In the genomic region with DNA sequence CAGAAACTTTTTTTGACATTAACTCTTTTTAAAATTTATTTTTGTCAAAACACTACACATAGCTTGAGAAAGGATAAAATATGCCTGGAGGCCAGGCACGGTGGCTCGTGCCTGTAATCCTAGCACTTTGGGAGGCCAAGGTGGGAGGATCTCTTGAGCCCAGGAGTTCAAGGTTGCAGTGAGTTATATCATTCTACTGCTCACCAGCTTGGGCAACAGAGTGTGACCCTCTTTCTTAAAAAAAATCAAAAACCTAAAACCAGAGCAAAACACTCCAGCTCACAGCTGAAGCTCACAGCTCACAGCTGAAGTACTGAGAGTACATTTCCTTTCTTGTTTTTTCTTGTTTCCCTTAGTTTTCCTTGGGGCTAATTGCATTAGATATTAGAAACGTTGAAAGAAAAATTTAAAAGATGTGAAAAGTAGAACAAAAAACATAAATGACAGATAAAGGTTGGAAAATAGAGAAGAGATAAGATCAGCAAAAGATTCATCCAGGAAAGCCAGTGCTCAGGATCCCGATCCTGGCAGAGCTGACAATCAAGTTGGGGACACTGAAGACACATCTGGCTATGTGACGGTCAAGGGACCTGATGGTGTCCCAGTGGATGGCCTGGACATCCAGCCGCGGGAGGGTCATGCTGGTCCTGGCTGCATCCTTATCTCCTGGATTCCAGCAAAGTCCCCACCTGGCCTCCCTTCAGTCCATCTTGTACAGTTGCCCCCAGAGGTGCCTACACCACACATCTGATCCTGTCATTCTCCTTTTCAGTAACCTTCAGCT, we compare ENCODE assay signal across 15 cellular contexts. TPM values are rescaled to one million over a fixed set of nuclear protein-coding genes. Genes with fewer than 3 reads are reported as not detected.
DNase-seq lines count a peak whose midpoint lies in the region; ATAC-seq and TF ChIP-seq lines count a peak whose summit lies in the region.
"Had no signal": no experiment of that assay in that cellular context is flagged by ENCODE, and none has a peak within 500 bp of the region (broad histone marks: within the 10 kb centered on the region; RNA-seq: fewer than 3 reads in every experiment).

No MANE protein-coding gene starts in this region.

- H3K27ac ChIP-seq in RWPE1 = peak overlapping the region; percentile 65
- H3K27ac ChIP-seq: right atrium auricular region had no signal

- DNase-seq in RWPE1 (ENCODE audit: low spot score) (no peak), renal cortical epithelial cell (ENCODE audit: low read depth) (peak; percentile 47), NCI-H446 (lab: John Stamatoyannopoulos, UW) (no peak), amygdala (lab: John Stamatoyannopoulos, UW) (no peak)
- DNase-seq in activated CD4-positive, alpha-beta T cell treated with anti-CD3 and anti-CD28 coated beads, Interleukin-2, amount 50 U/mL, for 1 hour = no peak
- DNase-seq: activated naive CD4-positive, alpha-beta T cell treated with anti-CD3 and anti-CD28 coated beads for 36 hours; CD4-positive, CD25-positive, alpha-beta regulatory T cell; GDM1; NCI-H748 treated with DMSO at 0.1 percent for 48 hours; stimulated activated CD4-positive, alpha-beta T cell treated with anti-CD3 and anti-CD28 coated beads, Interleukin-4, amount 100 ng/mL, for 4 hours had no signal

- TF ChIP-seq CTCF in RWPE1 (conservative IDR thresholded peaks at IDR 0.05; ENCODE audit: low read depth) = no peak

- POLR2A ChIA-PET in RWPE1 (lab: Yijun Ruan, JAX; ENCODE audit: low non-redundant PET) = no interaction called here

- peak; percentile 54 for ATAC-seq in GM18909 (IDR thresholded peaks at IDR 0.05; ENCODE audit: poor library complexity, unreplicated experiment)
- ATAC-seq in HG02852 (IDR thresholded peaks at IDR 0.05; ENCODE audit: unreplicated experiment) = peak; percentile 40
- ATAC-seq: Right ventricle myocardium inferior had no signal

- CTCF ChIA-PET in RWPE1 (lab: Yijun Ruan, JAX) = no interaction called here

RNA-seq across cellular contexts. Expression of gene CHST6, which starts 9.8 kb away (rescaled TPM):
- total RNA-seq in renal cortical epithelial cell = 1.1 and 1.4 TPM in 2 replicates
- total RNA-seq: activated naive CD4-positive, alpha-beta T cell treated with anti-CD3 and anti-CD28 coated beads for 36 hours; CD4-positive, CD25-positive, alpha-beta regulatory T cell had no signal

RNA-seq across cellular contexts. Expression of gene TMEM170A, which starts 20.9 kb away (rescaled TPM):
- total RNA-seq in renal cortical epithelial cell = 28.8 and 30.9 TPM in 2 replicates

RNA-seq across cellular contexts. Expression of gene CHST5, which starts 50.5 kb away (rescaled TPM):
- 0.05 TPM in 1 of 2 replicates, not detected in the other for total RNA-seq in renal cortical epithelial cell
- total RNA-seq: CD4-positive, CD25-positive, alpha-beta regulatory T cell; kidney epithelial cell had no signal

RNA-seq across cellular contexts. Expression of gene CFDP1, which starts 52.1 kb away (rescaled TPM):
- 39.6 and 96.2 TPM in 2 replicates for total RNA-seq in renal cortical epithelial cell
